11 cellular contexts compared by ENCODE assay signal in the genomic region with DNA sequence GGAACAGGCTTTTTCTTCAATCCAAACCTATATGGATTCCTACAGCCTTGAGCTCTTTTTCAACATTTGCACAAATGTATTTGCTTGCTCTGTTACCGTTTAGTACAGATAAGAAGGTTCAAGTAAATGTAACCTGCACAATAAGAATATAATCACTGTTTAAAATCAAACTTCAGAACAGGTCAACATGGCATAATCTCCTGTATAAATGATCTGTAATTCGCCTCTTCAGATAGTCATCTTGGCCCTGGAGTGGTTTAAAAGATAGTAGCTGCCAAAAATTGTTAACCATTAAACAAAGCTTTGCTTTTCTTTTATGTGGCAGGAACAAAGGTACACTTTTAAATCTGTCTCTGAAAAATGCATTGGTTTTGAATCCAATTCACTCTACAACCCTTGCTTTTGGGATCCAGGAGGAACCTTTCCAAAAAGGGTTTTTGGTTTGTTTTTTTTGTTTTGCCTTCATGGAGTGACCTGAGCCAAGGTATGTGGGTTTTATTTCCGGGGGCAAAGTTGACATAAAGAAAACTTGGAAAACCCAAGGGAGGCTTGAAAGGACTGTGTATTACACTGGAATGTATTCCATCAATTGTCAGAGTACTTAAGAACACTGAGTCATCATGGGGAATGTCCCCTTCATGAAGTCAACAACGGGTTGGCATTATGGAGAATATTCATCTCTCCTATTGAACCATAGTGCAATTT.
A peak's percentile ranks its signal among the peaks of the same experiment; 100 is the strongest.
DNase-seq lines count a peak whose midpoint lies in the region; ATAC-seq, FAIRE-seq and TF ChIP-seq lines count a peak whose summit lies in the region.
"Had no signal": no experiment of that assay in that cellular context is flagged by ENCODE, and none has a peak within 500 bp of the region (broad histone marks: within the 10 kb centered on the region; RNA-seq: fewer than 3 reads in every experiment).

No MANE protein-coding gene starts in this region.

- peak; percentile 21 for DNase-seq in HTR-8/SVneo (ENCODE audit: insufficient read length, low spot score)
- peak; percentile 50 for DNase-seq in adipocyte (ENCODE audit: low read depth)
- DNase-seq in hepatocyte (ENCODE audit: low spot score): peak; percentile 23
- DNase-seq in upper lobe of right lung: no peak
- DNase-seq in stimulated activated naive CD4-positive, alpha-beta T cell treated with Interleukin-2 at 50 U/mL for 16 hours (lab: John Stamatoyannopoulos, UW): no peak
- no peak for DNase-seq in hippocampal formation (lab: John Stamatoyannopoulos, UW)
- DNase-seq: activated CD8-positive, alpha-beta memory T cell treated with anti-CD3 and anti-CD28 coated beads, Interleukin-2, amount 50 U/mL, for 4 hours; NCI-H1930; stimulated activated CD4-positive, alpha-beta T cell treated with anti-CD3 and anti-CD28 coated beads, Interleukin-2, amount 100 ng/mL, for 24 hours had no signal

- H3K27me3 ChIP-seq in adipocyte (replicated peaks; ENCODE audit: control insufficient read depth, insufficient read depth, low read length): no peaks in the 10 kb centered on the region
- no peaks in the 10 kb centered on the region for H3K27me3 ChIP-seq in hepatocyte
- H3K27me3 ChIP-seq in upper lobe of right lung: no peaks in the 10 kb centered on the region
- H3K27me3 ChIP-seq: neutrophil had no signal

- H3K27ac ChIP-seq in hepatocyte (peak overlapping the region; percentile 82), upper lobe of right lung (no peak overlapping the region)
- H3K27ac ChIP-seq: neutrophil had no signal

- no peaks in the 10 kb centered on the region for H4K20me1 ChIP-seq in hepatocyte (ENCODE audit: insufficient read depth, poor library complexity, severe bottlenecking)

- WGBS in hepatocyte (ENCODE audit: low lambda C conversion rate, missing lambda C conversion rate): 34% methylated on average over 4 of the region's 4 CpGs

- no peak overlapping the region for H3K9ac ChIP-seq in adipocyte (ENCODE audit: low read length)

- peak overlapping the region; percentile 15 for H2AFZ ChIP-seq in hepatocyte

- no peak for FAIRE-seq in HTR-8/SVneo (lab: Jason Lieb, UNC)

- intact Hi-C loops in upper lobe of right lung (cut with DNase I): no loop called here

- H3K4me3 ChIP-seq in adipocyte (ENCODE audit: low read length) (no peak overlapping the region), hepatocyte (peak overlapping the region; percentile 12), upper lobe of right lung (no peak overlapping the region)

- H3K4me2 ChIP-seq in hepatocyte: peak overlapping the region; percentile 52

- H3K9me3 ChIP-seq in adipocyte (ENCODE audit: control insufficient read depth, low read length) (no peaks in the 10 kb centered on the region), hepatocyte (ENCODE audit: low read depth) (peaks cover 4% of the 10 kb centered on the region), upper lobe of right lung (no peaks in the 10 kb centered on the region)
- H3K9me3 ChIP-seq: neutrophil had no signal

- TF ChIP-seq CTCF in hepatocyte (IDR thresholded peaks at IDR 0.05; ENCODE audit: poor library complexity) (no peak), upper lobe of right lung (IDR thresholded peaks at IDR 0.05) (no peak)

- H3K79me2 ChIP-seq in hepatocyte: no peaks in the 10 kb centered on the region

- peaks cover 25% of the 10 kb centered on the region for H3K4me1 ChIP-seq in adipocyte (ENCODE audit: control insufficient read depth, insufficient read depth, low read length)
- no peaks in the 10 kb centered on the region for H3K4me1 ChIP-seq in hepatocyte (ENCODE audit: insufficient read depth)
- H3K4me1 ChIP-seq in upper lobe of right lung: no peaks in the 10 kb centered on the region

- ATAC-seq in upper lobe of right lung (peak; percentile 43), HG03457 (IDR thresholded peaks at IDR 0.05; ENCODE audit: unreplicated experiment) (no peak)

- H3K36me3 ChIP-seq in adipocyte (ENCODE audit: control insufficient read depth, insufficient read depth, low read length, severe bottlenecking): no peaks in the 10 kb centered on the region
- H3K36me3 ChIP-seq in hepatocyte (replicated peaks; ENCODE audit: insufficient read depth, low read depth): no peaks in the 10 kb centered on the region
- H3K36me3 ChIP-seq in upper lobe of right lung: no peaks in the 10 kb centered on the region
- H3K36me3 ChIP-seq: neutrophil had no signal

- H3K9me2 ChIP-seq in hepatocyte (replicated peaks; ENCODE audit: insufficient read depth): no peaks in the 10 kb centered on the region

Comparison
In these comparisons a context has a peak if more than half of its experiments do, and no peak if none do; other contexts are left out.
1. DNase-seq: peak in HTR-8/SVneo (single experiment), adipocyte (single experiment) and hepatocyte (single experiment); none in upper lobe of right lung (single experiment), stimulated activated naive CD4-positive, alpha-beta T cell treated with Interleukin-2 at 50 U/mL for 16 hours (single experiment) and hippocampal formation (0 of 2).